ENCODE assay signal across 8 cellular contexts in the genomic region with DNA sequence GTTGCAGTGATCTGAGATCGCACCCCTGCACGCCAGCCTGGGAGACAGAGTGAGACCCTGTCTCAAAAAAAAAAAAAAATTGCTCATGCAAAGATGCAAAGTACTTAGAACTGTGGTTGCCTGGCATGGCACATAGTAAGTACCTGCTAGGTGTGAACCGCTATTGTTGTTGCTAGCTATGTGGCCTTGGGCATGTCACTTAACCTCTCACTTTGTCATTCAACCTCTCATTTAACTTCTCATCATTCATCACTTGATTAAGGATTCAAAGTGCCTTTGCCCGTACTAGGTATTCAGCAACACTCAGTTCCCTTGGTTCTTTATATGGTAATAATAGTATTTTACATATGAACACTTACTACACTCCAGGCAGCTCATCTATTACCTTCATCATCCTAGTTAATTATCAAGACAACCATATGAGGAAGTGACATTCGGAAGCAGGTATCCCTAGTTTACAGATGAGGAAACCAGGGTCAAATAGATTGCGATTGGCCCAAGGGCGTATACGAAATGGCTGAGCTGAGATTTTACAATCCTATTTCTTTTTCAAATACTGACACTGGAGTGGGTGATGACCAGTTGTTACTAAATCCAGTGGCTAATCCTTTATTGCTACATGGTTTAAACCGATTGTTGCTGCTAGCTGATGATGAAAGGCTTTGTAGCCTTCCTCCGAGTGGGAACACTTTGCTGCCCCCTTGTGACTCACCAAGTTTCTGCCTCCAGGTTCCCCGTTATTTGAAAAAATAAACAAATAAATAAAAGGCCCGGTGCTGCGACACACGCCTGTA. TPM values are rescaled to one million over a fixed set of nuclear protein-coding genes. Genes with fewer than 3 reads are reported as not detected.
DNase-seq lines count a peak whose midpoint lies in the region; ATAC-seq and TF ChIP-seq lines count a peak whose summit lies in the region.

No MANE protein-coding gene starts in this region.

- no peaks in the 10 kb centered on the region for H3K27me3 Mint-ChIP-seq in CD8-positive, alpha-beta T cell (ENCODE audit: low read depth)

- peak; percentile 60 for ATAC-seq in CD8-positive, alpha-beta T cell
- ATAC-seq in GM21723 (IDR thresholded peaks at IDR 0.05; ENCODE audit: unreplicated experiment) (peak; percentile 66), HG03108 (IDR thresholded peaks at IDR 0.05; ENCODE audit: unreplicated experiment) (no peak)

- CTCF ChIA-PET in CD8-positive, alpha-beta T cell (lab: Charles Lee): interaction anchor here (0.6 to 3.7 kb wide), 49 partner anchors 9 to 248 kb away, joined by 3 to 22 read pairs (median 5); a partner anchor contains a TSS

- POLR2A ChIA-PET in CD8-positive, alpha-beta T cell (lab: Charles Lee): interaction anchor here (0.9 to 1.4 kb wide), 4 partner anchors 19 to 213 kb away, joined by 3 to 7 read pairs (median 4); a partner anchor contains a TSS

- no peaks in the 10 kb centered on the region for H3K9me3 ChIP-seq in CD8-positive, alpha-beta T cell (ENCODE audit: low read length)
- no peaks in the 10 kb centered on the region for H3K9me3 ChIP-seq in effector memory CD4-positive, alpha-beta T cell (ENCODE audit: control insufficient read depth, low read length)

- H3K9me3 Mint-ChIP-seq in CD8-positive, alpha-beta T cell: no peaks in the 10 kb centered on the region

- no peak overlapping the region for H3K4me3 ChIP-seq in CD8-positive, alpha-beta T cell (ENCODE audit: low read depth, low read length)
- H3K4me3 ChIP-seq in effector memory CD4-positive, alpha-beta T cell (ENCODE audit: insufficient read depth, low read depth, low read length, poor library complexity, severe bottlenecking): no peak overlapping the region

- DNase-seq in CD8-positive, alpha-beta T cell: peak; percentile 28 to 79 (median 65)
- DNase-seq in NCI-H2227 treated with DMSO at 0.1 percent for 48 hours (lab: John Stamatoyannopoulos, UW) (peak; percentile 57), myocyte (ENCODE audit: low read depth) (peak; percentile 54)
- peak; percentile 61 for DNase-seq in activated CD4-positive, alpha-beta T cell treated with anti-CD3 and anti-CD28 coated beads, Interleukin-2, amount 50 U/mL, for 4 hours
- DNase-seq in effector memory CD4-positive, alpha-beta T cell: peak; percentile 23 to 50 (median 41)
- DNase-seq in stimulated activated naive CD4-positive, alpha-beta T cell (lab: John Stamatoyannopoulos, UW): peak; percentile 31 to 80 (median 52)

- H3K27ac Mint-ChIP-seq in CD8-positive, alpha-beta T cell: no peak overlapping the region

- peaks cover 5% of the 10 kb centered on the region for H3K4me1 ChIP-seq in CD8-positive, alpha-beta T cell (ENCODE audit: insufficient read depth, low read length)
- H3K4me1 ChIP-seq in effector memory CD4-positive, alpha-beta T cell (ENCODE audit: control insufficient read depth, insufficient read depth, low read length, poor library complexity, severe bottlenecking): peaks cover 3% of the 10 kb centered on the region

- H3K27ac ChIP-seq in CD8-positive, alpha-beta T cell (ENCODE audit: low read depth, low read length): no peak overlapping the region
- no peak overlapping the region for H3K27ac ChIP-seq in effector memory CD4-positive, alpha-beta T cell (ENCODE audit: insufficient read depth, low read length, poor library complexity, severe bottlenecking)

- H3K27me3 ChIP-seq in CD8-positive, alpha-beta T cell (ENCODE audit: insufficient read depth, low read length): no peaks in the 10 kb centered on the region
- H3K27me3 ChIP-seq in effector memory CD4-positive, alpha-beta T cell (replicated peaks; ENCODE audit: control insufficient read depth, insufficient read depth, low read length, poor library complexity, severe bottlenecking): no peaks in the 10 kb centered on the region

- H3K4me1 Mint-ChIP-seq in CD8-positive, alpha-beta T cell (ENCODE audit: low read depth): peaks cover 11% of the 10 kb centered on the region

- no peaks in the 10 kb centered on the region for H3K36me3 Mint-ChIP-seq in CD8-positive, alpha-beta T cell

- H3K4me3 Mint-ChIP-seq in CD8-positive, alpha-beta T cell: no peak overlapping the region

- intact Hi-C loops in CD8-positive, alpha-beta T cell (cut with DNase I, micrococcal nuclease): loop anchor here (1.0 to 5.0 kb wide), 8 partner anchors 30 to 213 kb away; no protein-coding TSS in a partner anchor

- H3K36me3 ChIP-seq in CD8-positive, alpha-beta T cell (ENCODE audit: insufficient read depth, low read length): no peaks in the 10 kb centered on the region
- H3K36me3 ChIP-seq in effector memory CD4-positive, alpha-beta T cell (ENCODE audit: control insufficient read depth, insufficient read depth, low read length): no peaks in the 10 kb centered on the region

- peak; percentile 63 for TF ChIP-seq CTCF in CD8-positive, alpha-beta T cell (IDR thresholded peaks at IDR 0.05)

RNA-seq across cellular contexts. Expression of a gene that starts 28.8 kb away (rescaled TPM):
- total RNA-seq in CD8-positive, alpha-beta T cell: under 1 TPM in 1 of 2 experiments, not detected in 1; 0.22 TPM
- total RNA-seq in myocyte: 0.31 TPM in 1 of 2 replicates, not detected in the other
- polyA plus RNA-seq in myocyte (2012): 0.20 TPM

RNA-seq across cellular contexts. Expression of a gene that starts 36.6 kb away (rescaled TPM):
- 100 to 1,000 TPM; 136 to 138 TPM for total RNA-seq in CD8-positive, alpha-beta T cell
- 3.9 and 4.3 TPM in 2 replicates for total RNA-seq in myocyte
- 4.2 TPM for polyA plus RNA-seq in myocyte (2012)

Comparison
In these comparisons a context has a peak if more than half of its experiments do, and no peak if none do; other contexts are left out.
1. RNA of a gene that starts 36.6 kb away (total RNA-seq): 136 to 138 TPM in CD8-positive, alpha-beta T cell; 3.9 to 4.3 TPM in myocyte; every median in the first group is over 10 times any median in the second.
2. Peak in every context shown above with its lines, with median percentiles within 50 percentile points of each other: DNase-seq.